In genomic region chr3:195385526-195385925, GRCh38 we compare ENCODE assay signal across 14 cellular contexts. TPM values are rescaled to one million over a fixed set of nuclear protein-coding genes. Genes with fewer than 3 reads are reported as not detected.
A peak's percentile ranks its signal among the peaks of the same experiment; 100 is the strongest.
DNase-seq lines count a peak whose midpoint lies in the region; ATAC-seq lines count a peak whose summit lies in the region.
"Had no signal": no experiment of that assay in that cellular context is flagged by ENCODE, and none has a peak within 500 bp of the region (broad histone marks: within the 10 kb centered on the region; RNA-seq: fewer than 3 reads in every experiment).

No MANE protein-coding gene starts in this region.

- no peak overlapping the region for H3K4me3 Mint-ChIP-seq in CD4-positive, alpha-beta memory T cell
- no peak overlapping the region for H3K4me3 Mint-ChIP-seq in memory B cell
- H3K4me3 Mint-ChIP-seq: IgD-negative memory B cell had no signal

- CTCF ChIA-PET in CD4-positive, alpha-beta memory T cell (lab: Charles Lee; ENCODE audit: partially characterized antibody) = no interaction called here

- H3K27me3 ChIP-seq in CD4-positive, alpha-beta memory T cell (ENCODE audit: insufficient read depth, low read length) = no peaks in the 10 kb centered on the region
- H3K27me3 ChIP-seq: tibial artery had no signal

- H3K27ac ChIP-seq in CD4-positive, alpha-beta memory T cell (ENCODE audit: low read depth, low read length) = no peak overlapping the region
- H3K27ac ChIP-seq: C4-2B, RWPE1, tibial artery, VCaP had no signal

- peaks cover 26 to 43% of the 10 kb centered on the region in 2 donors for H3K36me3 Mint-ChIP-seq in CD4-positive, alpha-beta memory T cell
- peaks cover 18% of the 10 kb centered on the region for H3K36me3 Mint-ChIP-seq in memory B cell

- POLR2A ChIA-PET in CD4-positive, alpha-beta memory T cell (lab: Charles Lee; ENCODE audit: partially characterized antibody) = no interaction called here

- peak overlapping the region in 4 of 7 donors; percentile 5 to 70 (median 44) for H3K27ac Mint-ChIP-seq in CD4-positive, alpha-beta memory T cell
- peak overlapping the region; percentile 51 for H3K27ac Mint-ChIP-seq in memory B cell
- H3K27ac Mint-ChIP-seq: IgD-negative memory B cell had no signal

- H3K9me3 ChIP-seq in CD4-positive, alpha-beta memory T cell (ENCODE audit: control insufficient read depth in 1 of 2, low read length in 2 of 2) = no peaks in the 10 kb centered on the region
- H3K9me3 ChIP-seq: tibial artery had no signal

- peaks cover 7% of the 10 kb centered on the region for H3K4me1 ChIP-seq in CD4-positive, alpha-beta memory T cell (ENCODE audit: insufficient read depth, low read length)
- H3K4me1 ChIP-seq: tibial artery had no signal

- DNase-seq in CD4-positive, alpha-beta memory T cell = no peak
- DNase-seq in LoVo (ENCODE audit: low spot score) (peak; percentile 14), dermis blood vessel endothelial cell (peak; percentile 86), memory B cell (ENCODE audit: low spot score in 2 of 2) (no peak), GOT3 (lab: John Stamatoyannopoulos, UW) (no peak), COLO829 (ENCODE audit: low spot score) (no peak), NCI-H1105 (lab: John Stamatoyannopoulos, UW) (no peak)
- DNase-seq: NCI-H2081 treated with DMSO at 0.1 percent for 48 hours, tibial artery had no signal

- no peak overlapping the region for H3K4me3 ChIP-seq in CD4-positive, alpha-beta memory T cell (ENCODE audit: low read length in 2 of 2)
- H3K4me3 ChIP-seq: tibial artery had no signal

- ATAC-seq in memory B cell (ENCODE audit: low read depth) (no peak), HG02642 (IDR thresholded peaks at IDR 0.05; ENCODE audit: poor library complexity, unreplicated experiment) (no peak)

- intact Hi-C loops in CD4-positive, alpha-beta memory T cell (cut with micrococcal nuclease) = no loop called here

- peaks cover 22 to 46% (median 36%) of the 10 kb centered on the region in 4 donors for H3K4me1 Mint-ChIP-seq in CD4-positive, alpha-beta memory T cell
- peaks cover 19% of the 10 kb centered on the region for H3K4me1 Mint-ChIP-seq in memory B cell

- no peaks in the 10 kb centered on the region for H3K27me3 Mint-ChIP-seq in CD4-positive, alpha-beta memory T cell
- H3K27me3 Mint-ChIP-seq in memory B cell = no peaks in the 10 kb centered on the region
- H3K27me3 Mint-ChIP-seq: IgD-negative memory B cell had no signal

- no peaks in the 10 kb centered on the region for H3K9me3 Mint-ChIP-seq in CD4-positive, alpha-beta memory T cell
- H3K9me3 Mint-ChIP-seq in memory B cell = no peaks in the 10 kb centered on the region
- H3K9me3 Mint-ChIP-seq: IgD-negative memory B cell had no signal

- H3K36me3 ChIP-seq in CD4-positive, alpha-beta memory T cell (ENCODE audit: insufficient read depth, low read length) = no peaks in the 10 kb centered on the region
- H3K36me3 ChIP-seq: tibial artery had no signal

RNA-seq across cellular contexts. Expression of gene ACAP2, which starts 57.3 kb away (rescaled TPM):
- 10 to 100 TPM; 72.3 to 73.5 TPM for total RNA-seq in CD4-positive, alpha-beta memory T cell
- 10 to 100 TPM; 40.9 to 53.9 TPM for polyA plus RNA-seq in CD4-positive, alpha-beta memory T cell
- total RNA-seq in dermis blood vessel endothelial cell = 63.3 and 66.9 TPM in 2 replicates

Comparison
In these comparisons a context has a peak if more than half of its experiments do, and no peak if none do; other contexts are left out.
1. DNase-seq: peak in LoVo (single experiment) and dermis blood vessel endothelial cell (single experiment); none in CD4-positive, alpha-beta memory T cell (0 of 5), memory B cell (0 of 2), GOT3 (single experiment), COLO829 (single experiment) and NCI-H1105 (single experiment).